16 cellular contexts compared by ENCODE assay signal in the genomic region with DNA sequence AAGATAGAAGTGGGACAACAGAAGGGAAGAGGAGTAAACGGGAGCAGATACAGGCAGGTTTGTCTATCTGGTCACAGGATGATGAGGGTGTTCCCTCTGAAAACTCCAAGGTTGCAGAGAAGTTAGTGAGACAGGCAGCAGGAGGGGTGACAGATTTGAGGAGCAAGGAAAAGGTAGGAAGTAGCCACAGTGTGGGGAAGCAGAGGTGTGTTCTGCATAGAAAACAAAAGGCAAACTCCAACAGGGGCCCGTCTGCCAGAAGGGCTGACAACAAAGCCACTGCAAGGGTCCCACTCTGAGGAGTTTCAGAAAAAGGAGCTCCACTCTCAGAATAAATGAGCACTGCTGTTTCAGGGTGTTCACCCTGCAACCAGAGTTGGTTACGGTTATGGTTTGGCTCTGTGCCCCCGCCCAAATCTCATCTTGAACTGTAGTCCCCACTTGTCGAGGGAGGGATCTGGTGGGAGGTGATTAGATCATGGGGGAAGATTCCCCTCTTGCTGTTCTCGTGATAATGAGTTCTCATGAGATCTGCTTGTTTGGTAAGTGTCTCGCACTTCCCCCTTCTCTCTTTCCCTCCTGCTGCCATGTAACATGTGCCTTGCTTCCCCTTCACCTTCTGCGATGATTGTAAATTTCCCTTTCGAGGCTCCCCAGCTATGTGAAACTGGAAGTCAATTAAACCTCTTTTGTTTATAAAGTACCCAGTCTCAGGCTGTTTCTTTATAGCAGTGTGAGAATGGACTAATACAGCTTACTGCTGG. TPM values are rescaled to one million over a fixed set of nuclear protein-coding genes. Genes with fewer than 3 reads are reported as not detected.
DNase-seq lines count a peak whose midpoint lies in the region; ATAC-seq, FAIRE-seq and TF ChIP-seq lines count a peak whose summit lies in the region.
"Had no signal": no experiment of that assay in that cellular context is flagged by ENCODE, and none has a peak within 500 bp of the region (broad histone marks: within the 10 kb centered on the region; RNA-seq: fewer than 3 reads in every experiment).

No MANE protein-coding gene starts in this region.

- no peak for ATAC-seq in natural killer cell treated with Interleukin-12 subunit alpha and Interleukin-12 subunit beta and Interleukin-15 and Interleukin-18, amount 100 ng/mL, for 72 hours
- ATAC-seq: activated CD8-positive, alpha-beta T cell treated with anti-CD3 and anti-CD28 coated beads for 36 hours; psoas muscle; stimulated activated memory B cell treated with anti-CD40 and anti-IgM and Interleukin-4, amounts not matched to agents 10 μg/mL and 1 μg/mL and 100 μg/mL, for 72 hours; T-helper 17 cell had no signal

- H3K9me3 ChIP-seq in HEK293 (ENCODE audit: control insufficient read depth, insufficient read depth, low read depth, low read length) (no peaks in the 10 kb centered on the region), prostate gland (no peaks in the 10 kb centered on the region)
- H3K9me3 ChIP-seq: psoas muscle had no signal

- H3K4me3 Mint-ChIP-seq in glutamatergic neuron (ENCODE audit: unreplicated experiment): peak overlapping the region; percentile 6
- no peak overlapping the region for H3K4me3 Mint-ChIP-seq in natural killer cell treated with Interleukin-12 subunit alpha and Interleukin-12 subunit beta and Interleukin-15 and Interleukin-18, amount 100 ng/mL, for 72 hours
- H3K4me3 Mint-ChIP-seq: activated CD8-positive, alpha-beta T cell treated with anti-CD3 and anti-CD28 coated beads for 36 hours; stimulated activated memory B cell treated with anti-CD40 and anti-IgM and Interleukin-4, amounts not matched to agents 10 μg/mL and 1 μg/mL and 100 μg/mL, for 72 hours; T-helper 17 cell had no signal

- H3K4me1 ChIP-seq in HEK293 (ENCODE audit: control insufficient read depth, insufficient read depth, low read length) (peaks cover 7% of the 10 kb centered on the region; the same call in 1 of the 2 replicates), prostate gland (replicated peaks) (no peaks in the 10 kb centered on the region)
- H3K4me1 ChIP-seq: psoas muscle had no signal

- peaks cover 4% of the 10 kb centered on the region for H3K36me3 Mint-ChIP-seq in glutamatergic neuron (ENCODE audit: unreplicated experiment)
- H3K36me3 Mint-ChIP-seq in natural killer cell treated with Interleukin-12 subunit alpha and Interleukin-12 subunit beta and Interleukin-15 and Interleukin-18, amount 100 ng/mL, for 72 hours: no peaks in the 10 kb centered on the region
- H3K36me3 Mint-ChIP-seq: stimulated activated memory B cell treated with anti-CD40 and anti-IgM and Interleukin-4, amounts not matched to agents 10 μg/mL and 1 μg/mL and 100 μg/mL, for 72 hours had no signal

- POLR2A ChIA-PET in HEK293 (lab: Yijun Ruan, JAX): no interaction called here

- H3K4me1 Mint-ChIP-seq in glutamatergic neuron (ENCODE audit: low read depth, unreplicated experiment): peaks cover 40% of the 10 kb centered on the region
- no peaks in the 10 kb centered on the region for H3K4me1 Mint-ChIP-seq in natural killer cell treated with Interleukin-12 subunit alpha and Interleukin-12 subunit beta and Interleukin-15 and Interleukin-18, amount 100 ng/mL, for 72 hours (ENCODE audit: low read depth in 2 of 2)
- H3K4me1 Mint-ChIP-seq: stimulated activated memory B cell treated with anti-CD40 and anti-IgM and Interleukin-4, amounts not matched to agents 10 μg/mL and 1 μg/mL and 100 μg/mL, for 72 hours; T-helper 17 cell had no signal

- H3K9me3 Mint-ChIP-seq in glutamatergic neuron (ENCODE audit: unreplicated experiment): peaks cover 2% of the 10 kb centered on the region
- no peaks in the 10 kb centered on the region for H3K9me3 Mint-ChIP-seq in natural killer cell treated with Interleukin-12 subunit alpha and Interleukin-12 subunit beta and Interleukin-15 and Interleukin-18, amount 100 ng/mL, for 72 hours
- H3K9me3 Mint-ChIP-seq: activated CD8-positive, alpha-beta T cell treated with anti-CD3 and anti-CD28 coated beads for 36 hours had no signal

- H3K27ac Mint-ChIP-seq in glutamatergic neuron (ENCODE audit: unreplicated experiment): peak overlapping the region; percentile 44
- H3K27ac Mint-ChIP-seq in natural killer cell treated with Interleukin-12 subunit alpha and Interleukin-12 subunit beta and Interleukin-15 and Interleukin-18, amount 100 ng/mL, for 72 hours: no peak overlapping the region
- H3K27ac Mint-ChIP-seq: activated CD8-positive, alpha-beta T cell treated with anti-CD3 and anti-CD28 coated beads for 36 hours; stimulated activated memory B cell treated with anti-CD40 and anti-IgM and Interleukin-4, amounts not matched to agents 10 μg/mL and 1 μg/mL and 100 μg/mL, for 72 hours; T-helper 17 cell had no signal

- H3K27me3 ChIP-seq in prostate gland (replicated peaks; ENCODE audit: insufficient read depth): no peaks in the 10 kb centered on the region

- H3K27ac ChIP-seq in HEK293 (ENCODE audit: extremely low read depth, low read depth, low read length) (no peak overlapping the region), prostate gland (no peak overlapping the region)
- H3K27ac ChIP-seq: epithelial cell of prostate, psoas muscle had no signal

- no peaks in the 10 kb centered on the region for H3K27me3 Mint-ChIP-seq in glutamatergic neuron (ENCODE audit: unreplicated experiment)
- peaks cover 20 to 41% of the 10 kb centered on the region in 2 donors for H3K27me3 Mint-ChIP-seq in natural killer cell treated with Interleukin-12 subunit alpha and Interleukin-12 subunit beta and Interleukin-15 and Interleukin-18, amount 100 ng/mL, for 72 hours

- DNase-seq in GM12891 (ENCODE audit: insufficient read length, low spot score) (no peak), NCI-H82 treated with DMSO at 0.1 percent for 48 hours (lab: John Stamatoyannopoulos, UW; ENCODE audit: unreplicated experiment) (peak; percentile 50), glutamatergic neuron (no peak), prostate gland (ENCODE audit: low spot score) (no peak), hippocampal formation (lab: John Stamatoyannopoulos, UW) (no peak)
- no peak for DNase-seq in natural killer cell treated with Interleukin-12 subunit alpha and Interleukin-12 subunit beta and Interleukin-15 and Interleukin-18, amount 100 ng/mL, for 72 hours (ENCODE audit: low spot score)
- no peak for DNase-seq in activated CD8-positive, alpha-beta memory T cell treated with anti-CD3 and anti-CD28 coated beads for 24 hours
- DNase-seq: activated CD8-positive, alpha-beta T cell treated with anti-CD3 and anti-CD28 coated beads for 36 hours; DMS79; NCI-H1930; psoas muscle; T-helper 17 cell had no signal

- WGBS in prostate gland: 54% methylated on average over 9 of the region's 9 CpGs

- TF ChIP-seq POLR2A in GM12891 (IDR thresholded peaks at IDR 0.05; ENCODE audit: low read depth, low read length) (no peak), prostate gland (IDR thresholded peaks at IDR 0.05) (no peak)

- intact Hi-C loops in prostate gland (cut with DNase I): no loop called here

- H3K4me3 ChIP-seq in HEK293 (ENCODE audit: low read depth, low read length) (no peak overlapping the region), prostate gland (no peak overlapping the region)
- H3K4me3 ChIP-seq: psoas muscle had no signal

- H3K36me3 ChIP-seq in HEK293 (ENCODE audit: control insufficient read depth in 2 of 2, insufficient read depth in 1 of 2, low read length in 2 of 2) (no peaks in the 10 kb centered on the region), prostate gland (no peaks in the 10 kb centered on the region)

- FAIRE-seq in GM12891 (lab: Jason Lieb, UNC): no peak
- FAIRE-seq: bronchial epithelial cell had no signal

- TF ChIP-seq CTCF in HEK293 (tag by site-specific recombination; IDR thresholded peaks at IDR 0.05): no peak
- TF ChIP-seq CTCF in glutamatergic neuron (IDR thresholded peaks at IDR 0.05; ENCODE audit: partially characterized antibody, unreplicated experiment): no peak
- no peak for TF ChIP-seq CTCF in prostate gland (IDR thresholded peaks at IDR 0.05)

- CTCF ChIA-PET in HEK293 (lab: Yijun Ruan, JAX): no interaction called here

TF ChIP-seq in GM12891, 5 proteins besides CTCF, POLR2A, EP300 and RAD21:
- TF ChIP-seq SPI1 (IDR thresholded peaks at IDR 0.05; ENCODE audit: low read depth, low read length) (peak; percentile 59), POU2F2 (IDR thresholded peaks at IDR 0.05; ENCODE audit: low read depth, low read length) (no peak)

TF ChIP-seq in HEK293, 187 proteins besides CTCF, POLR2A, EP300 and RAD21 (continues in another document):
- peak; percentile 36; the same call in 1 of the 2 replicates for TF ChIP-seq EGR2 (tag by site-specific recombination; IDR thresholded peaks at IDR 0.05; ENCODE audit: low read depth)
- TF ChIP-seq ZNF221 (tag by site-specific recombination; IDR thresholded peaks at IDR 0.05; ENCODE audit: borderline replicate concordance): no peak
- TF ChIP-seq IKZF3 (tag by site-specific recombination; IDR thresholded peaks at IDR 0.05): no peak
- no peak for TF ChIP-seq ZNF174 (tag by site-specific recombination; IDR thresholded peaks at IDR 0.05)
- TF ChIP-seq ZNF155 (tag by site-specific recombination; IDR thresholded peaks at IDR 0.05): no peak
- no peak for TF ChIP-seq OSR2 (tag by site-specific recombination; IDR thresholded peaks at IDR 0.05)
- TF ChIP-seq ZNF433 (tag by site-specific recombination; IDR thresholded peaks at IDR 0.05; ENCODE audit: low read depth): no peak
- peak; percentile 63; the same call in 1 of the 2 replicates for TF ChIP-seq MZF1 (tag by site-specific recombination; IDR thresholded peaks at IDR 0.05; ENCODE audit: borderline replicate concordance)
- no peak for TF ChIP-seq YY1 (tag by site-specific recombination; IDR thresholded peaks at IDR 0.05)
- TF ChIP-seq ZNF423 (tag by site-specific recombination; IDR thresholded peaks at IDR 0.05): no peak
- TF ChIP-seq ZNF274 (IDR thresholded peaks at IDR 0.05; ENCODE audit: low read length): no peak
- no peak for TF ChIP-seq ZNF274 (tag by site-specific recombination; IDR thresholded peaks at IDR 0.05; ENCODE audit: borderline replicate concordance)
- no peak for TF ChIP-seq ZNF501 (tag by site-specific recombination; IDR thresholded peaks at IDR 0.05)
- TF ChIP-seq ZNF654 (tag by site-specific recombination; IDR thresholded peaks at IDR 0.05; ENCODE audit: low read depth): no peak

RNA-seq across cellular contexts. Expression of a gene that starts 32.1 kb away (rescaled TPM):
- 0.05 TPM for polyA plus RNA-seq in GM12891 (2012; ENCODE audit: low read depth, missing spikeins)
- total RNA-seq in glutamatergic neuron (ENCODE audit: unreplicated experiment): 43.6 TPM
- not detected for total RNA-seq in natural killer cell treated with Interleukin-12 subunit alpha and Interleukin-12 subunit beta and Interleukin-15 and Interleukin-18, amount 100 ng/mL, for 72 hours
- total RNA-seq in prostate gland: 10 to 100 TPM; 25.1 to 30.7 TPM
- total RNA-seq: T-helper 17 cell had no signal

Comparison
In these comparisons a context has a peak if more than half of its experiments do, and no peak if none do; other contexts are left out.
1. RNA of a gene that starts 32.1 kb away (total RNA-seq): 43.6 TPM in glutamatergic neuron (single experiment) and 25.1 to 30.7 TPM in prostate gland; not detected in natural killer cell treated with Interleukin-12 subunit alpha and Interleukin-12 subunit beta and Interleukin-15 and Interleukin-18, amount 100 ng/mL, for 72 hours; every median in the first group is over 10 times any median in the second.